30 cellular contexts compared by ENCODE assay signal in genomic region chr14:81198651-81199050, GRCh38.
"Had no signal": no experiment of that assay in that cellular context is flagged by ENCODE, and none has a peak within 500 bp of the region (broad histone marks: within the 10 kb centered on the region; RNA-seq: fewer than 3 reads in every experiment).

No MANE protein-coding gene starts in this region.

- H3K4me3 ChIP-seq: left ventricle myocardium inferior, lung, neural progenitor cell, sigmoid colon, spleen, suprapubic skin, thoracic aorta, tibial artery, upper lobe of right lung had no signal

- H3K9me3 Mint-ChIP-seq: immature natural killer cell; mesothelial cell of epicardium; naive B cell; natural killer cell; nephron progenitor cell; neural progenitor cell; stimulated activated effector memory CD8-positive, alpha-beta T cell treated with anti-CD3 and anti-CD28 coated beads, Interleukin-12 subunit alpha, Interleukin-12 subunit beta, amount 100 ng/mL, for 72 hours; stimulated activated naive CD8-positive, alpha-beta T cell treated with anti-CD3 and anti-CD28 coated beads, Interleukin-15, Interleukin-2, amounts not matched to agents 100 ng/mL and 50 ng/mL, for 24 hours had no signal

- H3K9me3 ChIP-seq: left ventricle myocardium inferior, neutrophil, sigmoid colon, spleen, suprapubic skin, thoracic aorta, tibial artery, upper lobe of right lung had no signal

- FAIRE-seq: urothelium cell line had no signal

- H3K4me1 ChIP-seq: left ventricle myocardium inferior, neural progenitor cell, parathyroid adenoma, suprapubic skin, upper lobe of right lung had no signal

- ATAC-seq: left colon; natural killer cell; right cardiac atrium; stimulated activated effector memory CD8-positive, alpha-beta T cell treated with anti-CD3 and anti-CD28 coated beads, Interleukin-12 subunit alpha, Interleukin-12 subunit beta, amount 100 ng/mL, for 72 hours; upper lobe of right lung had no signal

- H3K4me1 Mint-ChIP-seq: nephron progenitor cell, neural progenitor cell had no signal

- H3K27ac Mint-ChIP-seq: mesothelial cell of epicardium; nephron progenitor cell; neural progenitor cell; stimulated activated effector memory CD8-positive, alpha-beta T cell treated with anti-CD3 and anti-CD28 coated beads, Interleukin-12 subunit alpha, Interleukin-12 subunit beta, amount 100 ng/mL, for 72 hours; stimulated activated naive CD8-positive, alpha-beta T cell treated with anti-CD3 and anti-CD28 coated beads, Interleukin-15, Interleukin-2, amounts not matched to agents 100 ng/mL and 50 ng/mL, for 24 hours had no signal

- DNase-seq: hippocampal formation; immature natural killer cell; islet precursor cell; left colon; left ventricle myocardium inferior; mesendoderm; naive B cell; natural killer cell; nephron progenitor cell; occipital lobe; retina; right cardiac atrium; sigmoid colon; small intestine; spleen; stimulated activated CD4-positive, alpha-beta T cell treated with anti-CD3 and anti-CD28 coated beads, Interleukin-4, amount 100 ng/mL, for 24 hours; stimulated activated naive CD4-positive, alpha-beta T cell; tibial artery; trophoblast cell; upper lobe of right lung had no signal

- H3K27ac ChIP-seq: left ventricle myocardium inferior, neural progenitor cell, neutrophil, parathyroid adenoma, sigmoid colon, spleen, suprapubic skin, thoracic aorta, tibial artery, upper lobe of right lung had no signal

- H3K36me3 Mint-ChIP-seq: naive B cell had no signal

- H3K4me2 ChIP-seq: neural progenitor cell had no signal

- H3K27me3 Mint-ChIP-seq: naive B cell; stimulated activated naive CD8-positive, alpha-beta T cell treated with anti-CD3 and anti-CD28 coated beads, Interleukin-15, Interleukin-2, amounts not matched to agents 100 ng/mL and 50 ng/mL, for 24 hours had no signal

- H3K4me3 Mint-ChIP-seq: immature natural killer cell; mesothelial cell of epicardium; naive B cell; natural killer cell; nephron progenitor cell; neural progenitor cell; stimulated activated effector memory CD8-positive, alpha-beta T cell treated with anti-CD3 and anti-CD28 coated beads, Interleukin-12 subunit alpha, Interleukin-12 subunit beta, amount 100 ng/mL, for 72 hours; stimulated activated naive CD8-positive, alpha-beta T cell treated with anti-CD3 and anti-CD28 coated beads, Interleukin-15, Interleukin-2, amounts not matched to agents 100 ng/mL and 50 ng/mL, for 24 hours had no signal
